In genomic region chr16:88315543-88316105, GRCh38 we compare ENCODE assay signal across 1 cellular context.
A peak's percentile ranks its signal among the peaks of the same experiment; 100 is the strongest.
TF ChIP-seq lines count a peak whose summit lies in the region.

No MANE protein-coding gene starts in this region.

TF ChIP-seq in K562, 482 proteins besides CTCF, POLR2A, EP300 and RAD21 (continued from another document and continues in another):
- TF ChIP-seq ZNF407 (IDR thresholded peaks at IDR 0.05; ENCODE audit: low read depth), result no peak
- TF ChIP-seq ZNF76 (CRISPR knock-in tag; IDR thresholded peaks at IDR 0.05; ENCODE audit: borderline replicate concordance), result no peak
- no peak for TF ChIP-seq ZNF280B (CRISPR knock-in tag; IDR thresholded peaks at IDR 0.05)
- TF ChIP-seq MTA3 (IDR thresholded peaks at IDR 0.05; ENCODE audit: borderline replicate concordance), result no peak
- no peak for TF ChIP-seq HEY1 (CRISPR knock-in tag; IDR thresholded peaks at IDR 0.05; ENCODE audit: borderline replicate concordance)
- no peak for TF ChIP-seq ZNF140 (CRISPR knock-in tag; IDR thresholded peaks at IDR 0.05)
- TF ChIP-seq FOXP4 (CRISPR knock-in tag; IDR thresholded peaks at IDR 0.05; ENCODE audit: borderline replicate concordance), result no peak
- peak; percentile 40; the same call in 1 of the 2 replicates for TF ChIP-seq MAFK (IDR thresholded peaks at IDR 0.05; ENCODE audit: low read length)
- TF ChIP-seq ATF6 (CRISPR knock-in tag; IDR thresholded peaks at IDR 0.05), result no peak
- no peak for TF ChIP-seq RBM25 (IDR thresholded peaks at IDR 0.05; ENCODE audit: low read depth, low read length, severe bottlenecking)
- TF ChIP-seq ESRRA (IDR thresholded peaks at IDR 0.05; ENCODE audit: borderline replicate concordance, low read depth), result no peak
- TF ChIP-seq SRSF1 (IDR thresholded peaks at IDR 0.05; ENCODE audit: low read depth, low read length), result no peak
- TF ChIP-seq JUND (IDR thresholded peaks at IDR 0.05; ENCODE audit: borderline replicate concordance, low read depth, low read length), result peak; percentile 88
- peak; percentile 84; the same call in 1 of the 3 replicates for TF ChIP-seq JUND (tag; IDR thresholded peaks at IDR 0.05; ENCODE audit: borderline replicate concordance, low read depth, low read length)
- no peak for TF ChIP-seq ZNF277 (CRISPR knock-in tag; IDR thresholded peaks at IDR 0.05; ENCODE audit: borderline replicate concordance)
- TF ChIP-seq ZNF586 (CRISPR knock-in tag; conservative IDR thresholded peaks at IDR 0.05), result no peak
- no peak for TF ChIP-seq ZNF165 (CRISPR knock-in tag; IDR thresholded peaks at IDR 0.05; ENCODE audit: borderline replicate concordance)
- no peak for TF ChIP-seq MYBL2 (IDR thresholded peaks at IDR 0.05; ENCODE audit: low read depth)
- TF ChIP-seq MYBL2 (CRISPR knock-in tag; IDR thresholded peaks at IDR 0.05; ENCODE audit: borderline replicate concordance), result no peak
- peak; percentile 71 for TF ChIP-seq C11orf30 (IDR thresholded peaks at IDR 0.05; ENCODE audit: low read depth)
- no peak for TF ChIP-seq ZNF639 (CRISPR knock-in tag; conservative IDR thresholded peaks at IDR 0.05 in 1 of 2, IDR thresholded peaks at IDR 0.05 in 1 of 2)
- TF ChIP-seq PHTF2 (CRISPR knock-in tag; IDR thresholded peaks at IDR 0.05), result no peak
- no peak for TF ChIP-seq ESRRB (CRISPR knock-in tag; IDR thresholded peaks at IDR 0.05; ENCODE audit: borderline replicate concordance)
- TF ChIP-seq TAF15 (IDR thresholded peaks at IDR 0.05; ENCODE audit: low read depth, low read length), result no peak
- TF ChIP-seq ARID1B (IDR thresholded peaks at IDR 0.05), result peak; percentile 51
- TF ChIP-seq TCF7L2 (IDR thresholded peaks at IDR 0.05; ENCODE audit: low read depth, low read length), result no peak
- 0 out of 2 replicates have a peak, but pooled peaks have one; percentile 31 for TF ChIP-seq DPF2 (IDR thresholded peaks at IDR 0.05)
- TF ChIP-seq SMARCB1 (IDR thresholded peaks at IDR 0.05; ENCODE audit: insufficient read length, low read depth), result no peak
- no peak for TF ChIP-seq ATF1 (CRISPR knock-in tag; IDR thresholded peaks at IDR 0.05)
- 0 out of 2 replicates have a peak, but pooled peaks have one; percentile 23 for TF ChIP-seq ATF1 (tag; IDR thresholded peaks at IDR 0.05)
- TF ChIP-seq NCOA2 (IDR thresholded peaks at IDR 0.05; ENCODE audit: partially characterized antibody in 2 of 2), result no peak
- TF ChIP-seq BRCA1 (IDR thresholded peaks at IDR 0.05), result no peak
- TF ChIP-seq BRCA1 (CRISPR knock-in tag; IDR thresholded peaks at IDR 0.05), result 0 out of 2 replicates have a peak, but pooled peaks have one; percentile 79
- no peak for TF ChIP-seq MLLT1 (IDR thresholded peaks at IDR 0.05)
- no peak for TF ChIP-seq MAFF (IDR thresholded peaks at IDR 0.05; ENCODE audit: low read length)
- no peak for TF ChIP-seq BHLHE40 (IDR thresholded peaks at IDR 0.05; ENCODE audit: low read length)
- peak; percentile 78 for TF ChIP-seq ATF3 (IDR thresholded peaks at IDR 0.05)
- no peak for TF ChIP-seq ATF3 (CRISPR knock-in tag; conservative IDR thresholded peaks at IDR 0.05)
- no peak for TF ChIP-seq E2F5 (CRISPR knock-in tag; IDR thresholded peaks at IDR 0.05)
